In the genomic region with DNA sequence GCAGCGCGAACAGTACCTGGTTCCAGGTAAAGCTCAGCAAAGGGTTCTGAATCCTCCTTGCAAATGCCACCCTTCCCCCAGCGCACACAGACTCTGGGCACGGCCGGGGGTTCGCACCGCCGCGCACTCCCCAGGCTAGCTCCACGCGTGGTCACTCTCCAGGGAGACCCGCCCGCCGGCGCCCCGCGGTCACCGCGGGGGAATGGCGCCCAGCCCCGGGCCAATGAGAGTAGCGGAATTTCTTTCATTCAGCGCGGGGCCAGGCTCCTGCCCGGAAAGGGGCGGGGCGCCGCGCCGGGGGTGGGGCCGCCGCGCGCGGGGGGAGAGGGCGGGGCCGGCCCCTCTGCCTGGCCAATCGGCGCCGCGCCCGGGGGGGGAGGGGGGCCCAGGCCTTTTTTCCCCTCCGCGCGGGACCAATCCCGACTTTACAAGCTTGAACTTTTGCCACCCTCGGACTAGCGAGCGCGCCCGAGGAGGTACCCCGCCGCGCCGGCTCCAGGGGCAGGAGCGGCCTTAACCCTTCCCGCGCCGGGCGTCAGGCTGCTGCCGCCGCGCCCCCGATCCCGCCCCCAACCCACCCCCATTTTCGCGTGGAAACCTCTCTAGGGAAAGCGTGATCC, we compare ENCODE assay signal across 1 cellular context.
TF ChIP-seq lines count a peak whose summit lies in the region.

No MANE protein-coding gene starts in this region.

TF ChIP-seq in K562, 482 proteins besides CTCF, POLR2A, EP300 and RAD21 (continued from another document and continues in another):
- TF ChIP-seq ZNF609 (CRISPR knock-in tag; IDR thresholded peaks at IDR 0.05; ENCODE audit: borderline replicate concordance) (no peak), SAFB2 (IDR thresholded peaks at IDR 0.05; ENCODE audit: borderline replicate concordance, low read depth, low read length, severe bottlenecking) (no peak), E2F3 (CRISPR knock-in tag; IDR thresholded peaks at IDR 0.05) (0 out of 2 replicates have a peak, but pooled peaks have one; percentile 52), ZNF408 (CRISPR knock-in tag; IDR thresholded peaks at IDR 0.05; ENCODE audit: low read depth) (no peak), EP400 (IDR thresholded peaks at IDR 0.05) (no peak), HBP1 (CRISPR knock-in tag; IDR thresholded peaks at IDR 0.05) (no peak), SUPT5H (IDR thresholded peaks at IDR 0.05) (peak; percentile 56; the same call in 1 of the 2 replicates), DACH1 (IDR thresholded peaks at IDR 0.05; ENCODE audit: partially characterized antibody) (no peak), MXI1 (IDR thresholded peaks at IDR 0.05; ENCODE audit: low read depth, low read length) (peak; percentile 55; the same call in 1 of the 2 replicates), HNRNPL (IDR thresholded peaks at IDR 0.05; ENCODE audit: low read depth, low read length) (peak; percentile 63; the same call in 1 of the 2 replicates), ETS2 (tag; IDR thresholded peaks at IDR 0.05; ENCODE audit: borderline replicate concordance, poor library complexity, severe bottlenecking) (no peak), BMI1 (IDR thresholded peaks at IDR 0.05; ENCODE audit: low read length) (no peak), ZBTB12 (CRISPR knock-in tag; IDR thresholded peaks at IDR 0.05) (no peak), SAFB (IDR thresholded peaks at IDR 0.05; ENCODE audit: borderline replicate concordance, low read depth, low read length) (peak; percentile 78; the same call in 1 of the 2 replicates), CBX1 (IDR thresholded peaks at IDR 0.05; ENCODE audit: low read depth) (no peak), ZBTB11 (CRISPR knock-in tag; IDR thresholded peaks at IDR 0.05) (no peak), ZNF507 (tag; conservative IDR thresholded peaks at IDR 0.05) (no peak), FOSL1 (tag; conservative IDR thresholded peaks at IDR 0.05) (peak; percentile 13; the same call in 1 of the 2 replicates), E2F4 (CRISPR knock-in tag; IDR thresholded peaks at IDR 0.05; ENCODE audit: low read depth) (no peak), GTF2E2 (tag; IDR thresholded peaks at IDR 0.05) (no peak), USF2 (CRISPR knock-in tag; IDR thresholded peaks at IDR 0.05) (no peak), STAT5B (CRISPR knock-in tag; IDR thresholded peaks at IDR 0.05) (no peak), SMAD2 (IDR thresholded peaks at IDR 0.05; ENCODE audit: low read depth, low read length) (no peak), LARP7 (IDR thresholded peaks at IDR 0.05) (no peak), ZNF12 (CRISPR knock-in tag; IDR thresholded peaks at IDR 0.05) (no peak), ZBTB49 (CRISPR knock-in tag; IDR thresholded peaks at IDR 0.05; ENCODE audit: borderline replicate concordance) (no peak)
- TF ChIP-seq, protein P1, sequence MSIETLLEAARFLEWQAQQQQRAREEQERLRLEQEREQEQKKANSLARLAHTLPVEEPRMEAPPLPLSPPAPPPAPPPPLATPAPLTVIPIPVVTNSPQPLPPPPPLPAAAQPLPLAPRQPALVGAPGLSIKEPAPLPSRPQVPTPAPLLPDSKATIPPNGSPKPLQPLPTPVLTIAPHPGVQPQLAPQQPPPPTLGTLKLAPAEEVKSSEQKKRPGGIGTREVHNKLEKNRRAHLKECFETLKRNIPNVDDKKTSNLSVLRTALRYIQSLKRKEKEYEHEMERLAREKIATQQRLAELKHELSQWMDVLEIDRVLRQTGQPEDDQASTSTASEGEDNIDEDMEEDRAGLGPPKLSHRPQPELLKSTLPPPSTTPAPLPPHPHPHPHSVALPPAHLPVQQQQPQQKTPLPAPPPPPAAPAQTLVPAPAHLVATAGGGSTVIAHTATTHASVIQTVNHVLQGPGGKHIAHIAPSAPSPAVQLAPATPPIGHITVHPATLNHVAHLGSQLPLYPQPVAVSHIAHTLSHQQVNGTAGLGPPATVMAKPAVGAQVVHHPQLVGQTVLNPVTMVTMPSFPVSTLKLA (conservative IDR thresholded peaks at IDR 0.05): peak; percentile 41 to 71; a peak in 3 of 4 replicates
- TF ChIP-seq, protein P2, sequence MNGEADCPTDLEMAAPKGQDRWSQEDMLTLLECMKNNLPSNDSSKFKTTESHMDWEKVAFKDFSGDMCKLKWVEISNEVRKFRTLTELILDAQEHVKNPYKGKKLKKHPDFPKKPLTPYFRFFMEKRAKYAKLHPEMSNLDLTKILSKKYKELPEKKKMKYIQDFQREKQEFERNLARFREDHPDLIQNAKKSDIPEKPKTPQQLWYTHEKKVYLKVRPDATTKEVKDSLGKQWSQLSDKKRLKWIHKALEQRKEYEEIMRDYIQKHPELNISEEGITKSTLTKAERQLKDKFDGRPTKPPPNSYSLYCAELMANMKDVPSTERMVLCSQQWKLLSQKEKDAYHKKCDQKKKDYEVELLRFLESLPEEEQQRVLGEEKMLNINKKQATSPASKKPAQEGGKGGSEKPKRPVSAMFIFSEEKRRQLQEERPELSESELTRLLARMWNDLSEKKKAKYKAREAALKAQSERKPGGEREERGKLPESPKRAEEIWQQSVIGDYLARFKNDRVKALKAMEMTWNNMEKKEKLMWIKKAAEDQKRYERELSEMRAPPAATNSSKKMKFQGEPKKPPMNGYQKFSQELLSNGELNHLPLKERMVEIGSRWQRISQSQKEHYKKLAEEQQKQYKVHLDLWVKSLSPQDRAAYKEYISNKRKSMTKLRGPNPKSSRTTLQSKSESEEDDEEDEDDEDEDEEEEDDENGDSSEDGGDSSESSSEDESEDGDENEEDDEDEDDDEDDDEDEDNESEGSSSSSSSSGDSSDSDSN (IDR thresholded peaks at IDR 0.05; ENCODE audit: borderline replicate concordance in 1 of 2, low read depth in 2 of 2, low read length in 2 of 2): peak in 1 of 2 experiments; percentile 15; a peak in 1 of 4 replicates
